In genomic region chr12:1661553-1662335, GRCh38 we compare ENCODE assay signal across 7 cellular contexts. TPM values are rescaled to one million over a fixed set of nuclear protein-coding genes. Genes with fewer than 3 reads are reported as not detected.
A peak's percentile ranks its signal among the peaks of the same experiment; 100 is the strongest.
DNase-seq lines count a peak whose midpoint lies in the region; ATAC-seq, FAIRE-seq and TF ChIP-seq lines count a peak whose summit lies in the region.

No MANE protein-coding gene starts in this region.

- POLR2A ChIA-PET in activated CD4-positive, alpha-beta T cell treated with anti-CD3 and anti-CD28 coated beads, Interleukin-2, amount 10 ng/mL, durations not matched to agents 7 days and 5 days (lab: Charles Lee): no interaction called here
- POLR2A ChIA-PET in HepG2 (lab: Yijun Ruan, JAX): interaction anchor here (0.8 to 3.5 kb wide), 10 partner anchors 8 to 332 kb away, joined by 3 to 37 read pairs (median 3); partner anchors contain the start of gene ADIPOR2

- peak overlapping the region; percentile 50 to 73 (median 56); a peak in 4 of 6 replicates for H3K4me3 ChIP-seq in HepG2 (replicated peaks in 1 of 3; ENCODE audit: insufficient read depth in 1 of 3, low read depth in 2 of 3, low read length in 3 of 3)

- 4% methylated on average over 22 of the region's 69 CpGs for WGBS in HepG2 (ENCODE audit: low lambda C conversion rate)

- peak; percentile 64 to 92 for TF ChIP-seq POLR2A in HepG2 (IDR thresholded peaks at IDR 0.05; ENCODE audit: insufficient read depth in 1 of 2, low read depth in 2 of 2, low read length in 2 of 2)

- peaks cover 3% of the 10 kb centered on the region for H3K9me3 Mint-ChIP-seq in activated CD4-positive, alpha-beta T cell treated with anti-CD3 and anti-CD28 coated beads, Interleukin-2, amount 10 ng/mL, durations not matched to agents 7 days and 5 days

- H3K4me3 Mint-ChIP-seq in activated CD4-positive, alpha-beta T cell treated with anti-CD3 and anti-CD28 coated beads, Interleukin-2, amount 10 ng/mL, durations not matched to agents 7 days and 5 days: peak overlapping the region; percentile 71

- in situ Hi-C loops in HepG2 (cut with HindIII; ENCODE audit: extremely low pct_ligation_motif_present, low pct_unique_long_range_greater_than_20kb): no loop called here

- ATAC-seq in GM18519 (IDR thresholded peaks at IDR 0.05; ENCODE audit: low FRiP score, unreplicated experiment) (peak; percentile 45), HG03432 (IDR thresholded peaks at IDR 0.05; ENCODE audit: unreplicated experiment) (peak; percentile 86), HepG2 (peak; percentile 91)

- H3K36me3 ChIP-seq in HepG2 (replicated peaks in 1 of 2; ENCODE audit: control insufficient read depth in 1 of 2, insufficient read depth in 2 of 2, low read length in 2 of 2): no peaks in the 10 kb centered on the region

- H4K20me1 ChIP-seq in HepG2 (ENCODE audit: insufficient read depth, low read length): no peaks in the 10 kb centered on the region

- H3K27ac Mint-ChIP-seq in activated CD4-positive, alpha-beta T cell treated with anti-CD3 and anti-CD28 coated beads, Interleukin-2, amount 10 ng/mL, durations not matched to agents 7 days and 5 days: peak overlapping the region; percentile 87

- CTCF ChIA-PET in activated CD4-positive, alpha-beta T cell treated with anti-CD3 and anti-CD28 coated beads, Interleukin-2, amount 10 ng/mL, durations not matched to agents 7 days and 5 days (lab: Charles Lee): interaction anchor here (0.6 to 2.3 kb wide), 6 partner anchors 9 to 279 kb away, joined by 3 to 10 read pairs (median 5); no protein-coding TSS in a partner anchor
- CTCF ChIA-PET in HepG2 (lab: Yijun Ruan, JAX; ENCODE audit: low intra/inter-chr PET ratio, low total read pairs): no interaction called here

- no peak for FAIRE-seq in HepG2 (lab: Jason Lieb, UNC)

- peaks cover 54% of the 10 kb centered on the region for H3K4me1 ChIP-seq in HepG2 (ENCODE audit: insufficient read depth, low read length)

- H3K36me3 Mint-ChIP-seq in activated CD4-positive, alpha-beta T cell treated with anti-CD3 and anti-CD28 coated beads, Interleukin-2, amount 10 ng/mL, durations not matched to agents 7 days and 5 days (ENCODE audit: low read depth): peaks cover 2% of the 10 kb centered on the region

- H3K9ac ChIP-seq in HepG2 (ENCODE audit: insufficient read depth, low read depth, low read length): peak overlapping the region; percentile 52

- TF ChIP-seq EP300 in HepG2 (IDR thresholded peaks at IDR 0.05; ENCODE audit: low read depth in 2 of 2, low read length in 2 of 2) (peak in 1 of 2 experiments; percentile 25; a peak in 2 of 4 replicates), HepG2 (CRISPR knock-in tag; IDR thresholded peaks at IDR 0.05; ENCODE audit: borderline replicate concordance) (no peak; the same call in 1 of the 2 replicates)

- H3K9me3 ChIP-seq in HepG2 (ENCODE audit: low read length): no peaks in the 10 kb centered on the region

- intact Hi-C loops in HepG2 (cut with micrococcal nuclease; ENCODE audit: unreplicated experiment): loop anchor here (10.0 kb wide), 1 partner anchor 103 kb away; no protein-coding TSS in a partner anchor

- H3K27me3 ChIP-seq in HepG2 (ENCODE audit: control insufficient read depth in 1 of 2, insufficient read depth in 2 of 2, low read length in 2 of 2): no peaks in the 10 kb centered on the region

- no peaks in the 10 kb centered on the region for H3K79me2 ChIP-seq in HepG2 (ENCODE audit: insufficient read depth, low read length)

- H3K4me2 ChIP-seq in HepG2 (ENCODE audit: low read depth, low read length): peak overlapping the region; percentile 80

- no peak overlapping the region for H2AFZ ChIP-seq in HepG2 (ENCODE audit: low read length)

- H3K4me1 Mint-ChIP-seq in activated CD4-positive, alpha-beta T cell treated with anti-CD3 and anti-CD28 coated beads, Interleukin-2, amount 10 ng/mL, durations not matched to agents 7 days and 5 days: peaks cover 34% of the 10 kb centered on the region

- peak; percentile 66 for DNase-seq in NCI-H510A treated with DMSO at 0.1 percent for 48 hours (lab: John Stamatoyannopoulos, UW)
- DNase-seq in activated CD4-positive, alpha-beta T cell treated with anti-CD3 and anti-CD28 coated beads, Interleukin-2, amount 10 ng/mL, durations not matched to agents 7 days and 5 days: peak; percentile 85
- DNase-seq in dedifferentiated amniotic fluid mesenchymal stem cell (ENCODE audit: extremely low spot score): peak; percentile 87
- DNase-seq in HepG2 (ENCODE audit: low spot score): peak; percentile 81
- peak; percentile 78 to 83 for DNase-seq in stimulated activated CD4-positive, alpha-beta T cell treated with anti-CD3 and anti-CD28 coated beads, Interleukin-2, amount 100 ng/mL, for 24 hours

- no TSS peak for BruUV-seq in HepG2 (replicated peaks; lab: Mats Ljungman, UMichigan)

- peak; percentile 43; the same call in 1 of the 2 replicates for TF ChIP-seq RAD21 in HepG2 (CRISPR knock-in tag; IDR thresholded peaks at IDR 0.05)

- TF ChIP-seq CTCF in HepG2 (CRISPR knock-in tag; IDR thresholded peaks at IDR 0.05): peak; percentile 21; the same call in 1 of the 2 replicates

- H3K27me3 Mint-ChIP-seq in activated CD4-positive, alpha-beta T cell treated with anti-CD3 and anti-CD28 coated beads, Interleukin-2, amount 10 ng/mL, durations not matched to agents 7 days and 5 days: peaks cover 2% of the 10 kb centered on the region

- peak overlapping the region; percentile 69 for H3K27ac ChIP-seq in HepG2 (ENCODE audit: extremely low read length, insufficient read depth, low read length)

TF ChIP-seq in HepG2, 621 proteins besides CTCF, POLR2A, EP300 and RAD21 (continues in another document):
- TF ChIP-seq ZNF724P (CRISPR knock-in tag; IDR thresholded peaks at IDR 0.05; ENCODE audit: borderline replicate concordance): no peak
- peak; percentile 53; the same call in 1 of the 2 replicates for TF ChIP-seq ZNF788 (CRISPR knock-in tag; IDR thresholded peaks at IDR 0.05; ENCODE audit: borderline replicate concordance)
- peak; percentile 39; the same call in 1 of the 2 replicates for TF ChIP-seq NFKB2 (CRISPR knock-in tag; IDR thresholded peaks at IDR 0.05; ENCODE audit: borderline replicate concordance)

RNA-seq across cellular contexts. Expression of gene ADIPOR2, which starts 29.1 kb away (rescaled TPM):
- 10 to 100 TPM; 47.7 to 51.7 TPM for total RNA-seq in activated CD4-positive, alpha-beta T cell treated with anti-CD3 and anti-CD28 coated beads, Interleukin-2, amount 10 ng/mL, durations not matched to agents 7 days and 5 days
- 35.2 and 40.8 TPM in 2 replicates for total RNA-seq in HepG2 (2016; rRNA removed; fragmentation: Illumina TruSeq; extraction: Trizol)
- 14.0 and 15.3 TPM in 2 replicates for total RNA-seq in HepG2 (2016; cell fraction: cytosol; rRNA removed; fragmentation: Illumina TruSeq; extraction: Trizol; ENCODE audit: low read depth)
- 34.6 and 36.8 TPM in 2 replicates for total RNA-seq in HepG2 (2016; cell fraction: insoluble cytoplasmic fraction; rRNA removed; fragmentation: Illumina TruSeq; extraction: Trizol)
- 32.2 and 37.5 TPM in 2 replicates for total RNA-seq in HepG2 (2016; cell fraction: membrane; rRNA removed; fragmentation: Illumina TruSeq; extraction: Trizol)
- total RNA-seq in HepG2 (2016; cell fraction: nucleus; rRNA removed; fragmentation: Illumina TruSeq; extraction: Trizol): 57.1 and 62.9 TPM in 2 replicates
- 52.2 and 56.5 TPM in 2 replicates for polyA plus RNA-seq in HepG2 (2011; rRNA removed)
- polyA plus RNA-seq in HepG2 (2011; cell fraction: cytosol; rRNA removed): 30.4 and 47.3 TPM in 2 replicates
- polyA plus RNA-seq in HepG2 (2011; cell fraction: nucleus; rRNA removed): 39.2 and 60.6 TPM in 2 replicates
- 68.6 and 70.3 TPM in 2 replicates for polyA plus RNA-seq in HepG2 (2012)
- 8.2 TPM in 2 replicates for polyA plus RNA-seq in HepG2 (2016; cell fraction: cytosol; fragmentation: Illumina TruSeq; extraction: Trizol; ENCODE audit: low read depth)
- polyA plus RNA-seq in HepG2 (2016; cell fraction: insoluble cytoplasmic fraction; fragmentation: Illumina TruSeq; extraction: Trizol; ENCODE audit: low read depth): 42.4 and 47.2 TPM in 2 replicates
- 24.7 and 28.3 TPM in 2 replicates for polyA plus RNA-seq in HepG2 (2016; cell fraction: membrane; fragmentation: Illumina TruSeq; extraction: Trizol; ENCODE audit: low read depth)
- polyA plus RNA-seq in HepG2 (2016; cell fraction: nucleus; fragmentation: Illumina TruSeq; extraction: Trizol; ENCODE audit: insufficient read depth, low read depth): 75.6 and 80.5 TPM in 2 replicates
- polyA minus RNA-seq in HepG2 (2011; rRNA and poly(A)+ RNA removed; ENCODE audit: low replicate concordance): 53.2 and 63.9 TPM in 2 replicates
- 37.1 and 43.3 TPM in 2 replicates for polyA minus RNA-seq in HepG2 (2011; cell fraction: cytosol; rRNA and poly(A)+ RNA removed)
- 89.9 and 92.1 TPM in 2 replicates for polyA minus RNA-seq in HepG2 (2011; cell fraction: nucleus; rRNA and poly(A)+ RNA removed)

RNA-seq across cellular contexts. Expression of gene WNT5B, which starts 32.7 kb away (rescaled TPM):
- total RNA-seq in activated CD4-positive, alpha-beta T cell treated with anti-CD3 and anti-CD28 coated beads, Interleukin-2, amount 10 ng/mL, durations not matched to agents 7 days and 5 days: under 1 TPM in 1 of 2 experiments, not detected in 1; 0.15 TPM
- total RNA-seq in HepG2 (2016; rRNA removed; fragmentation: Illumina TruSeq; extraction: Trizol): 0.04 TPM in 1 of 2 replicates, not detected in the other
- total RNA-seq in HepG2 (2016; cell fraction: cytosol; rRNA removed; fragmentation: Illumina TruSeq; extraction: Trizol; ENCODE audit: low read depth): not detected in 2 replicates
- total RNA-seq in HepG2 (2016; cell fraction: insoluble cytoplasmic fraction; rRNA removed; fragmentation: Illumina TruSeq; extraction: Trizol): 0.06 TPM in 1 of 2 replicates, not detected in the other
- total RNA-seq in HepG2 (2016; cell fraction: membrane; rRNA removed; fragmentation: Illumina TruSeq; extraction: Trizol): not detected in 2 replicates
- not detected in 2 replicates for total RNA-seq in HepG2 (2016; cell fraction: nucleus; rRNA removed; fragmentation: Illumina TruSeq; extraction: Trizol)
- not detected in 2 replicates for polyA plus RNA-seq in HepG2 (2011; rRNA removed)
- polyA plus RNA-seq in HepG2 (2011; cell fraction: cytosol; rRNA removed): 0.04 TPM in 2 replicates
- not detected in 2 replicates for polyA plus RNA-seq in HepG2 (2011; cell fraction: nucleus; rRNA removed)
- not detected in 2 replicates for polyA plus RNA-seq in HepG2 (2012)
- polyA plus RNA-seq in HepG2 (2016; cell fraction: cytosol; fragmentation: Illumina TruSeq; extraction: Trizol; ENCODE audit: low read depth): not detected in 2 replicates
- not detected in 2 replicates for polyA plus RNA-seq in HepG2 (2016; cell fraction: insoluble cytoplasmic fraction; fragmentation: Illumina TruSeq; extraction: Trizol; ENCODE audit: low read depth)
- polyA plus RNA-seq in HepG2 (2016; cell fraction: membrane; fragmentation: Illumina TruSeq; extraction: Trizol; ENCODE audit: low read depth): not detected in 2 replicates
- not detected in 2 replicates for polyA plus RNA-seq in HepG2 (2016; cell fraction: nucleus; fragmentation: Illumina TruSeq; extraction: Trizol; ENCODE audit: insufficient read depth, low read depth)
- not detected in 2 replicates for polyA minus RNA-seq in HepG2 (2011; rRNA and poly(A)+ RNA removed; ENCODE audit: low replicate concordance)
- not detected in 2 replicates for polyA minus RNA-seq in HepG2 (2011; cell fraction: cytosol; rRNA and poly(A)+ RNA removed)
- not detected in 2 replicates for polyA minus RNA-seq in HepG2 (2011; cell fraction: nucleus; rRNA and poly(A)+ RNA removed)

Comparison
In these comparisons a context has a peak if more than half of its experiments do, and no peak if none do; other contexts are left out.
1. Peak in every context shown above with its lines: DNase-seq, ATAC-seq, H3K4me3 ChIP-seq and H3K27ac ChIP-seq.